8 cellular contexts compared by ENCODE assay signal in genomic region chr21:38965910-38966504, GRCh38.
DNase-seq lines count a peak whose midpoint lies in the region; ATAC-seq and TF ChIP-seq lines count a peak whose summit lies in the region.

No MANE protein-coding gene starts in this region.

- no peaks in the 10 kb centered on the region for H3K9me2 ChIP-seq in SK-N-SH

- no peak overlapping the region for H3K4me3 ChIP-seq in SK-N-SH (ENCODE audit: low read depth in 2 of 2, low read length in 1 of 2)
- 0 out of 4 replicates have a peak overlapping the region, but pooled peaks of 1 of the 2 experiments have one; percentile 8 for H3K4me3 ChIP-seq in Panc1 (ENCODE audit: low read depth in 2 of 2, low read length in 2 of 2)
- no peak overlapping the region for H3K4me3 ChIP-seq in transverse colon

- DNase-seq in SK-N-SH (peak; percentile 29), Panc1 (ENCODE audit: low read depth, low spot score) (no peak), islet precursor cell (peak; percentile 90), transverse colon (peak; percentile 80)
- no peak for DNase-seq in activated CD4-positive, alpha-beta T cell treated with anti-CD3 and anti-CD28 coated beads for 4 hours

- in situ Hi-C loops in Panc1 (cut with HindIII; ENCODE audit: low pct_unique_long_range_greater_than_20kb, low sequenced_read_pairs) (no loop called here), transverse colon (cut with MboI; ENCODE audit: low pct_ligation_motif_present in 1 of 4, low pct_unique_long_range_greater_than_20kb in 1 of 4, low sequenced_read_pairs in 3 of 4) (no loop called here)

- H3K4me1 ChIP-seq in SK-N-SH (ENCODE audit: control insufficient read depth in 1 of 2, insufficient read depth in 2 of 2, low read depth in 1 of 2, low read length in 1 of 2) (peaks cover 0 to 6% of the 10 kb centered on the region in 2 experiments; a peak in 1 of 4 replicates), Panc1 (ENCODE audit: control insufficient read depth, insufficient read depth, low read length) (no peaks in the 10 kb centered on the region; the same call in 1 of the 2 replicates), transverse colon (peaks cover 0 to 12% (median 4%) of the 10 kb centered on the region in 4 donors)

- TF ChIP-seq POLR2A in transverse colon (IDR thresholded peaks at IDR 0.05), result peak; percentile 60

- H3K9ac ChIP-seq in SK-N-SH, result no peak overlapping the region

- H3K36me3 ChIP-seq in SK-N-SH (replicated peaks in 1 of 2; ENCODE audit: control insufficient read depth in 1 of 2, insufficient read depth in 2 of 2, low read length in 1 of 2) (no peaks in the 10 kb centered on the region), Panc1 (ENCODE audit: control insufficient read depth, insufficient read depth, low read length) (no peaks in the 10 kb centered on the region), transverse colon (no peaks in the 10 kb centered on the region)

- no peaks in the 10 kb centered on the region for H4K20me1 ChIP-seq in SK-N-SH (ENCODE audit: insufficient read depth)

- 82% methylated on average over 15 of the region's 16 CpGs for WGBS in SK-N-SH (ENCODE audit: low lambda C conversion rate)
- 64% methylated on average over 16 of the region's 16 CpGs; no CpG with 5 or more reads in 1 of the 2 donors for WGBS in transverse colon (ENCODE audit: low coverage in 1 of 2), 2 donors

- no TSS peak for BruUV-seq in Panc1 (replicated peaks; lab: Mats Ljungman, UMichigan)

- no peak for TF ChIP-seq EP300 in SK-N-SH (IDR thresholded peaks at IDR 0.05; ENCODE audit: borderline replicate concordance in 1 of 2, low read depth in 1 of 2, low read length in 1 of 2)
- no peak for TF ChIP-seq EP300 in transverse colon (IDR thresholded peaks at IDR 0.05; ENCODE audit: low read depth)

- no peak for TF ChIP-seq RAD21 in SK-N-SH (IDR thresholded peaks at IDR 0.05; ENCODE audit: low read length)

- no peak overlapping the region for H3K4me2 ChIP-seq in SK-N-SH

- H3K27me3 ChIP-seq in SK-N-SH (ENCODE audit: insufficient read depth), result no peaks in the 10 kb centered on the region
- H3K27me3 ChIP-seq in Panc1 (ENCODE audit: control insufficient read depth, insufficient read depth, low read length), result no peaks in the 10 kb centered on the region
- no peaks in the 10 kb centered on the region for H3K27me3 ChIP-seq in transverse colon

- H3K9me3 ChIP-seq in SK-N-SH (no peaks in the 10 kb centered on the region), Panc1 (ENCODE audit: control insufficient read depth, insufficient read depth, low read depth, low read length) (no peaks in the 10 kb centered on the region), transverse colon (no peaks in the 10 kb centered on the region)

- no peak overlapping the region; a peak in 1 of 4 replicates for H3K27ac ChIP-seq in SK-N-SH (ENCODE audit: low read depth in 2 of 2, low read length in 1 of 2)
- H3K27ac ChIP-seq in Panc1 (ENCODE audit: low read length), result peak overlapping the region; percentile 48; the same call in 1 of the 2 replicates
- H3K27ac ChIP-seq in transverse colon, result peak overlapping the region; percentile 55 to 79 (median 66)

- intact Hi-C loops in Panc1 (cut with micrococcal nuclease; ENCODE audit: unreplicated experiment), result no loop called here
- intact Hi-C loops in transverse colon (cut with DNase I; ENCODE audit: low total_unique reads), result loop anchor here (1.0 kb wide), 1 partner anchor 32 kb away; no protein-coding TSS in a partner anchor

- CTCF ChIA-PET in SK-N-SH (lab: Yijun Ruan, JAX) (no interaction called here), Panc1 (lab: Charles Lee) (interaction anchor here (0.6 kb wide), 1 partner anchor 151 kb away, joined by 3 read pairs; no protein-coding TSS in a partner anchor)

- no peaks in the 10 kb centered on the region for H3F3A ChIP-seq in SK-N-SH (replicated peaks; ENCODE audit: insufficient read depth)

- H3K79me2 ChIP-seq in SK-N-SH (ENCODE audit: insufficient read depth), result no peaks in the 10 kb centered on the region

- ATAC-seq in SK-N-SH treated with all-trans-retinoic acid at 6 μM for 48 hours (no peak), Panc1 (peak; percentile 90), GM21528 (IDR thresholded peaks at IDR 0.05; ENCODE audit: low FRiP score, unreplicated experiment) (no peak), GM21423 (IDR thresholded peaks at IDR 0.05; ENCODE audit: unreplicated experiment) (no peak)

- TF ChIP-seq CTCF in SK-N-SH (IDR thresholded peaks at IDR 0.05), result no peak
- no peak for TF ChIP-seq CTCF in Panc1 (IDR thresholded peaks at IDR 0.05)
- TF ChIP-seq CTCF in transverse colon (IDR thresholded peaks at IDR 0.05), result no peak

- H2AFZ ChIP-seq in SK-N-SH (ENCODE audit: low read depth), result no peak overlapping the region

- POLR2A ChIA-PET in SK-N-SH (lab: Yijun Ruan, JAX) (no interaction called here), Panc1 (lab: Charles Lee) (no interaction called here)

TF ChIP-seq in SK-N-SH, 30 proteins besides CTCF, POLR2A, EP300 and RAD21:
- TF ChIP-seq USF1 (IDR thresholded peaks at IDR 0.05; ENCODE audit: borderline replicate concordance, low read depth) (peak; percentile 57; the same call in 1 of the 2 replicates), GATA2 (CRISPR knock-in tag; IDR thresholded peaks at IDR 0.05) (no peak)

TF ChIP-seq in SK-N-SH treated with all-trans-retinoic acid at 6 μM for 48 hours, 23 proteins besides CTCF, POLR2A, EP300 and RAD21 (continues in another document):
- TF ChIP-seq GLIS3 (CRISPR knock-in tag; IDR thresholded peaks at IDR 0.05) (no peak), CSDC2 (CRISPR knock-in tag; IDR thresholded peaks at IDR 0.05) (no peak), TSHZ2 (CRISPR knock-in tag; IDR thresholded peaks at IDR 0.05) (no peak), BACH2 (CRISPR knock-in tag; IDR thresholded peaks at IDR 0.05; ENCODE audit: borderline replicate concordance) (no peak), ZFP30 (CRISPR knock-in tag; IDR thresholded peaks at IDR 0.05) (no peak), ZNF8 (CRISPR knock-in tag; IDR thresholded peaks at IDR 0.05) (no peak), SNAI2 (CRISPR knock-in tag; IDR thresholded peaks at IDR 0.05) (no peak), CSRNP3 (CRISPR knock-in tag; IDR thresholded peaks at IDR 0.05) (no peak), POU6F1 (CRISPR knock-in tag; IDR thresholded peaks at IDR 0.05; ENCODE audit: borderline replicate concordance, low read depth) (no peak), TCF4 (CRISPR knock-in tag; IDR thresholded peaks at IDR 0.05; ENCODE audit: borderline replicate concordance) (no peak)

Comparison
In these comparisons a context has a peak if more than half of its experiments do, and no peak if none do; other contexts are left out.
1. DNase-seq: peak in SK-N-SH (single experiment), islet precursor cell (single experiment) and transverse colon (single experiment); none in Panc1 (single experiment) and activated CD4-positive, alpha-beta T cell treated with anti-CD3 and anti-CD28 coated beads for 4 hours (0 of 2).
2. H3K27ac ChIP-seq: peak in Panc1 (single experiment) and transverse colon (4 of 4); none in SK-N-SH (0 of 2).